9 cellular contexts compared by ENCODE assay signal in the genomic region with DNA sequence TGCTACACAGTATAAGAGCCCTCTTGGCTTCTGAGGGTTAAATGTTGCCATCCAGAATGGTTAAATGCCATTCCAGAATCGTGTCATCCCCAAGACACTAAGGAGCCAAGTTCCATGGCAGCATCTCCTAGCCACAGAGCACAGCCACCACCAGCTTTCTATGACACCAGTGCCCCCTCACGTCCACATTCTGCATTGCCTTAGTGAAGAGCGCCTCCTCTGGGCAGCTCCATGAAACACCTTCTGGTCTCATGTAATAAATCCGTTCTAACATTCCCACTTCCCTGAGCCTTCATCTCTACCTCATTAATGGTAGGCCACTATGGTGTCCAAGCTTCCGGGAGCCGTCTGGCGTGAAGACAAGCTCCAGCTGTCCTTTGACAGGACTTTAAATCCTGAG. TPM values are rescaled to one million over a fixed set of nuclear protein-coding genes. Genes with fewer than 3 reads are reported as not detected.
DNase-seq lines count a peak whose midpoint lies in the region; ATAC-seq and TF ChIP-seq lines count a peak whose summit lies in the region.
"Had no signal": no experiment of that assay in that cellular context is flagged by ENCODE, and none has a peak within 500 bp of the region (broad histone marks: within the 10 kb centered on the region; RNA-seq: fewer than 3 reads in every experiment).

No MANE protein-coding gene starts in this region.

- H3K9ac ChIP-seq in liver (ENCODE audit: low read depth in 1 of 2, low read length in 2 of 2) = no peak overlapping the region

- peaks cover 0 to 2% (median under 1%) of the 10 kb centered on the region in 4 donors for H3K36me3 ChIP-seq in liver (ENCODE audit: control insufficient read depth in 4 of 4, insufficient read depth in 3 of 4, low read depth in 1 of 4, low read length in 3 of 4)

- H3K36me3 Mint-ChIP-seq in type B pancreatic cell = peaks cover 10% of the 10 kb centered on the region

- H3K4me1 ChIP-seq in liver (ENCODE audit: control insufficient read depth in 4 of 4, insufficient read depth in 4 of 4, low read length in 3 of 4) = no peaks in the 10 kb centered on the region

- H3K4me1 Mint-ChIP-seq in type B pancreatic cell (ENCODE audit: unreplicated experiment) = no peaks in the 10 kb centered on the region

- ATAC-seq in HG02642 (IDR thresholded peaks at IDR 0.05; ENCODE audit: poor library complexity, unreplicated experiment) (peak; percentile 59), HG03457 (IDR thresholded peaks at IDR 0.05; ENCODE audit: unreplicated experiment) (no peak), HG03139 (IDR thresholded peaks at IDR 0.05; ENCODE audit: unreplicated experiment) (no peak)

- peak; percentile 73 for DNase-seq in EH (ENCODE audit: low read depth)
- peak; percentile 68 for DNase-seq in SKM-1 (lab: John Stamatoyannopoulos, UW; ENCODE audit: unreplicated experiment)
- peak; percentile 57 for DNase-seq in cerebellar cortex (ENCODE audit: low spot score)
- DNase-seq in type B pancreatic cell (ENCODE audit: extremely low spot score, unreplicated experiment) = no peak

- TF ChIP-seq RAD21 in liver (IDR thresholded peaks at IDR 0.05) = peak; percentile 62 to 85

- no peaks in the 10 kb centered on the region for H3K27me3 Mint-ChIP-seq in type B pancreatic cell

- no peaks in the 10 kb centered on the region for H3K9me3 ChIP-seq in liver (ENCODE audit: control insufficient read depth in 4 of 4, low read length in 3 of 4)

- H3K27ac Mint-ChIP-seq in type B pancreatic cell = no peak overlapping the region
- H3K27ac Mint-ChIP-seq: T-helper 1 cell treated with Interleukin-12 subunit alpha and Interleukin-12 subunit beta and Interleukin-4 antibody, amounts not matched to agents 30 μg/mL and 1 μg/mL, for 36 hours had no signal

- H3K4me3 ChIP-seq in liver (ENCODE audit: low read depth in 1 of 3, low read length in 3 of 3) = no peak overlapping the region

- peak; percentile 62 for TF ChIP-seq CTCF in liver (IDR thresholded peaks at IDR 0.05; ENCODE audit: low read depth, low read length, missing input control)
- peak; percentile 80 for TF ChIP-seq CTCF in type B pancreatic cell (conservative IDR thresholded peaks at IDR 0.05)

- no peaks in the 10 kb centered on the region for H3K27me3 ChIP-seq in liver (ENCODE audit: control insufficient read depth in 4 of 4, insufficient read depth in 4 of 4, low read length in 3 of 4)

- H3K27ac ChIP-seq in liver (ENCODE audit: low read depth in 1 of 2, low read length in 2 of 2) = no peak overlapping the region

- 63% methylated on average over 7 of the region's 7 CpGs for WGBS in liver

- H3K9me3 Mint-ChIP-seq in type B pancreatic cell = no peaks in the 10 kb centered on the region
- H3K9me3 Mint-ChIP-seq: T-helper 1 cell treated with Interleukin-12 subunit alpha and Interleukin-12 subunit beta and Interleukin-4 antibody, amounts not matched to agents 30 μg/mL and 1 μg/mL, for 36 hours had no signal

- no peak overlapping the region for H3K4me3 Mint-ChIP-seq in type B pancreatic cell
- H3K4me3 Mint-ChIP-seq: T-helper 1 cell treated with Interleukin-12 subunit alpha and Interleukin-12 subunit beta and Interleukin-4 antibody, amounts not matched to agents 30 μg/mL and 1 μg/mL, for 36 hours had no signal

TF ChIP-seq in liver, 16 proteins besides CTCF, POLR2A, EP300 and RAD21:
- TF ChIP-seq, protein P1, sequence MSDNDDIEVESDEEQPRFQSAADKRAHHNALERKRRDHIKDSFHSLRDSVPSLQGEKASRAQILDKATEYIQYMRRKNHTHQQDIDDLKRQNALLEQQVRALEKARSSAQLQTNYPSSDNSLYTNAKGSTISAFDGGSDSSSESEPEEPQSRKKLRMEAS (IDR thresholded peaks at IDR 0.05) = no peak
- TF ChIP-seq, protein P2, sequence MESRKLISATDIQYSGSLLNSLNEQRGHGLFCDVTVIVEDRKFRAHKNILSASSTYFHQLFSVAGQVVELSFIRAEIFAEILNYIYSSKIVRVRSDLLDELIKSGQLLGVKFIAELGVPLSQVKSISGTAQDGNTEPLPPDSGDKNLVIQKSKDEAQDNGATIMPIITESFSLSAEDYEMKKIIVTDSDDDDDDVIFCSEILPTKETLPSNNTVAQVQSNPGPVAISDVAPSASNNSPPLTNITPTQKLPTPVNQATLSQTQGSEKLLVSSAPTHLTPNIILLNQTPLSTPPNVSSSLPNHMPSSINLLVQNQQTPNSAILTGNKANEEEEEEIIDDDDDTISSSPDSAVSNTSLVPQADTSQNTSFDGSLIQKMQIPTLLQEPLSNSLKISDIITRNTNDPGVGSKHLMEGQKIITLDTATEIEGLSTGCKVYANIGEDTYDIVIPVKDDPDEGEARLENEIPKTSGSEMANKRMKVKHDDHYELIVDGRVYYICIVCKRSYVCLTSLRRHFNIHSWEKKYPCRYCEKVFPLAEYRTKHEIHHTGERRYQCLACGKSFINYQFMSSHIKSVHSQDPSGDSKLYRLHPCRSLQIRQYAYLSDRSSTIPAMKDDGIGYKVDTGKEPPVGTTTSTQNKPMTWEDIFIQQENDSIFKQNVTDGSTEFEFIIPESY (IDR thresholded peaks at IDR 0.05) = no peak
- TF ChIP-seq FOXA1 (IDR thresholded peaks at IDR 0.05) = no peak
- no peak for TF ChIP-seq EGR1 (IDR thresholded peaks at IDR 0.05; ENCODE audit: low read depth in 2 of 2)
- TF ChIP-seq, protein P3, sequence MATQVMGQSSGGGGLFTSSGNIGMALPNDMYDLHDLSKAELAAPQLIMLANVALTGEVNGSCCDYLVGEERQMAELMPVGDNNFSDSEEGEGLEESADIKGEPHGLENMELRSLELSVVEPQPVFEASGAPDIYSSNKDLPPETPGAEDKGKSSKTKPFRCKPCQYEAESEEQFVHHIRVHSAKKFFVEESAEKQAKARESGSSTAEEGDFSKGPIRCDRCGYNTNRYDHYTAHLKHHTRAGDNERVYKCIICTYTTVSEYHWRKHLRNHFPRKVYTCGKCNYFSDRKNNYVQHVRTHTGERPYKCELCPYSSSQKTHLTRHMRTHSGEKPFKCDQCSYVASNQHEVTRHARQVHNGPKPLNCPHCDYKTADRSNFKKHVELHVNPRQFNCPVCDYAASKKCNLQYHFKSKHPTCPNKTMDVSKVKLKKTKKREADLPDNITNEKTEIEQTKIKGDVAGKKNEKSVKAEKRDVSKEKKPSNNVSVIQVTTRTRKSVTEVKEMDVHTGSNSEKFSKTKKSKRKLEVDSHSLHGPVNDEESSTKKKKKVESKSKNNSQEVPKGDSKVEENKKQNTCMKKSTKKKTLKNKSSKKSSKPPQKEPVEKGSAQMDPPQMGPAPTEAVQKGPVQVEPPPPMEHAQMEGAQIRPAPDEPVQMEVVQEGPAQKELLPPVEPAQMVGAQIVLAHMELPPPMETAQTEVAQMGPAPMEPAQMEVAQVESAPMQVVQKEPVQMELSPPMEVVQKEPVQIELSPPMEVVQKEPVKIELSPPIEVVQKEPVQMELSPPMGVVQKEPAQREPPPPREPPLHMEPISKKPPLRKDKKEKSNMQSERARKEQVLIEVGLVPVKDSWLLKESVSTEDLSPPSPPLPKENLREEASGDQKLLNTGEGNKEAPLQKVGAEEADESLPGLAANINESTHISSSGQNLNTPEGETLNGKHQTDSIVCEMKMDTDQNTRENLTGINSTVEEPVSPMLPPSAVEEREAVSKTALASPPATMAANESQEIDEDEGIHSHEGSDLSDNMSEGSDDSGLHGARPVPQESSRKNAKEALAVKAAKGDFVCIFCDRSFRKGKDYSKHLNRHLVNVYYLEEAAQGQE (IDR thresholded peaks at IDR 0.05) = no peak
- TF ChIP-seq HNF4A (conservative IDR thresholded peaks at IDR 0.05) = no peak
- TF ChIP-seq FOXA2 (IDR thresholded peaks at IDR 0.05) = no peak

RNA-seq across cellular contexts. Expression of a gene that starts 12.4 kb away (rescaled TPM):
- not detected for total RNA-seq in liver
- not detected for polyA plus RNA-seq in liver
- not detected in 2 replicates for total RNA-seq in type B pancreatic cell (ENCODE audit: low replicate concordance)

RNA-seq across cellular contexts. Expression of a gene that starts 30.4 kb away (rescaled TPM):
- total RNA-seq in liver (100 to 1,000 TPM; 362 to 628 TPM), type B pancreatic cell (ENCODE audit: low replicate concordance) (597 and 598 TPM in 2 replicates)
- 100 to 1,000 TPM; 129 to 266 TPM for polyA plus RNA-seq in liver

RNA-seq across cellular contexts. Expression of a gene that starts 44.9 kb away (rescaled TPM):
- total RNA-seq in liver = 100 to 1,000 TPM; 505 to 583 TPM
- polyA plus RNA-seq in liver = 100 to 1,000 TPM; 102 to 191 TPM
- 560 and 893 TPM in 2 replicates for total RNA-seq in type B pancreatic cell (ENCODE audit: low replicate concordance)
